Comparison of ENCODE assay signal across 36 cellular contexts in the genomic region with DNA sequence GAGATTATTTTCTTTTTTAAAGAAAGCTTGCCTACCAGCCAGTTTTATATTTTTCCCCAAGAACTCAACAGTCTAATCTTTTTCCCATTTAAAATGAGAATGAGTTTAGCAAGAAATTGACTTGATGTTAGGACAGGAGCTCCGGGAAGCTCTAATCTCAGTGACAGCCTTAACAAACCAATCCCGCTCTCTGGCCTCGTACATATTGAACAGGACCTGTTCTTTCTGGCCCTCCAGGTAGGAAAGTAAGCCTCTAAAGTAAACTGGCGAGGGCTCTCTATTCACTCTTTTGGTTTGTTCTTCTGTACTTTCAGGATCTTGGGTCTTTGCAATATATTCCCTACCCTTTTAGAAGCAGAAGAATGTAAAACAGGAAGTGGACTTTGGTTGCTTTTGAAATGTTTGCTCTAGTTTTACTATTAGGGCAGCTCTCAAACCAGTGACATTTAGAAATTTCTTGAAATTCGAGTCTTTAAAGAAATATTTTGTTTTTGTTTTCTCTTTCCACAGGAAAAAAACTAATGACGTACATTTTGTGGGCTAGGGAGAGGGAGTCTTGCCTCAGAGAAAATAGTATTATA. TPM values are rescaled to one million over a fixed set of nuclear protein-coding genes. Genes with fewer than 3 reads are reported as not detected.
"Had no signal": no experiment of that assay in that cellular context is flagged by ENCODE, and none has a peak within 500 bp of the region (broad histone marks: within the 10 kb centered on the region; RNA-seq: fewer than 3 reads in every experiment).

No MANE protein-coding gene starts in this region.

- DNase-seq: activated B cell treated with CpG ODN at 0.5 μM for 24 hours; activated CD4-positive, alpha-beta memory T cell treated with anti-CD3 and anti-CD28 coated beads for 36 hours; activated CD4-positive, alpha-beta T cell treated with anti-CD3 and anti-CD28 coated beads for 4 hours; activated CD4-positive, alpha-beta T cell treated with anti-CD3 and anti-CD28 coated beads, Interleukin-2, amount 10 ng/mL, durations not matched to agents 24 days and 14 days; activated CD4-positive, alpha-beta T cell treated with anti-CD3 and anti-CD28 coated beads, Interleukin-2, amount 50 U/mL, for 1 hour; activated CD4-positive, alpha-beta T cell treated with anti-CD3 and anti-CD28 coated beads, Interleukin-2, amount 50 U/mL, for 4 hours; activated CD4-positive, CD25-positive, alpha-beta regulatory T cell treated with anti-CD3 and anti-CD28 coated beads, Interleukin-2, amount 50 U/mL, for 72 hours; activated CD8-positive, alpha-beta memory T cell treated with anti-CD3 and anti-CD28 coated beads, Interleukin-2, amount 50 U/mL, for 4 hours; activated CD8-positive, alpha-beta T cell treated with anti-CD3 and anti-CD28 coated beads for 36 hours; activated effector memory CD4-positive, alpha-beta T cell treated with anti-CD3 and anti-CD28 coated beads, Interleukin-2, amount 50 U/mL, for 16 hours; activated gamma-delta T cell treated with Interleukin-2 at 50 U/mL for 16 hours; activated naive CD4-positive, alpha-beta T cell; activated naive CD4-positive, alpha-beta T cell treated with anti-CD3 and anti-CD28 coated beads for 36 hours; activated naive CD4-positive, alpha-beta T cell treated with anti-CD3 and anti-CD28 coated beads, Interleukin-2, amount 50 U/mL, for 16 hours; activated naive CD8-positive, alpha-beta T cell treated with anti-CD3 and anti-CD28 coated beads for 36 hours; activated T-cell treated with anti-CD3 and anti-CD28 coated beads for 4 hours; activated T-cell treated with anti-CD3 and anti-CD28 coated beads, Interleukin-2, amount 50 U/mL, for 1 hour; activated T-cell treated with anti-CD3 and anti-CD28 coated beads, Interleukin-2, amount 50 U/mL, for 4 hours; activated T-cell treated with anti-CD3 and anti-CD28 coated beads, Interleukin-2, amount 50 U/mL, for 72 hours; adrenal gland; amniotic stem cell; aorta; body of pancreas; brain microvascular endothelial cell; central memory CD4-positive, alpha-beta T cell; T-helper 1 cell; T-helper 2 cell; T-helper 9 cell had no signal

- H3K4me1 ChIP-seq: adrenal gland, body of pancreas, breast epithelium had no signal

- H3K9me3 ChIP-seq: adrenal gland, body of pancreas, breast epithelium had no signal

- FAIRE-seq: astrocyte, TTC549 had no signal

- H3K4me3 ChIP-seq: adrenal gland, body of pancreas, breast epithelium had no signal

- ATAC-seq: activated CD8-positive, alpha-beta T cell treated with anti-CD3 and anti-CD28 coated beads for 36 hours; activated naive CD4-positive, alpha-beta T cell treated with anti-CD3 and anti-CD28 coated beads, Interleukin-2, amount 50 U/mL, for 72 hours; activated T-cell treated with anti-CD3 and anti-CD28 coated beads, Interleukin-2, amount 50 U/mL, for 4 hours; activated T-cell treated with anti-CD3 and anti-CD28 coated beads, Interleukin-2, amount 50 U/mL, for 72 hours; activated T-helper 17 cell treated with anti-CD3 and anti-CD28 coated beads, Interleukin-2, amount 50 U/mL, for 72 hours; body of pancreas had no signal

- H3K27ac ChIP-seq: adrenal gland, body of pancreas, brain microvascular endothelial cell, breast epithelium, VCaP had no signal

- H3K36me3 ChIP-seq: adrenal gland, brain microvascular endothelial cell, breast epithelium had no signal

- H3K27me3 ChIP-seq: body of pancreas, brain microvascular endothelial cell, breast epithelium had no signal

RNA-seq across cellular contexts. Expression of a gene that starts 17.9 kb away (rescaled TPM):
- total RNA-seq: activated B cell treated with CpG ODN at 0.5 μM for 24 hours; activated CD4-positive, alpha-beta memory T cell treated with anti-CD3 and anti-CD28 coated beads for 36 hours; activated CD4-positive, alpha-beta T cell treated with anti-CD3 and anti-CD28 coated beads, Interleukin-2, amount 10 ng/mL, durations not matched to agents 24 days and 14 days; activated CD8-positive, alpha-beta memory T cell treated with anti-CD3 and anti-CD28 coated beads for 36 hours; activated CD8-positive, alpha-beta T cell treated with anti-CD3 and anti-CD28 coated beads for 36 hours; activated naive CD4-positive, alpha-beta T cell treated with anti-CD3 and anti-CD28 coated beads for 36 hours; activated naive CD4-positive, alpha-beta T cell treated with anti-CD3 and anti-CD28 coated beads, Interleukin-2, amount 50 U/mL, for 72 hours; activated naive CD8-positive, alpha-beta T cell treated with anti-CD3 and anti-CD28 coated beads for 36 hours; activated T-cell treated with anti-CD3 and anti-CD28 coated beads, Interleukin-2, amount 50 U/mL, for 72 hours; activated T-helper 1 cell treated with anti-CD3 and anti-CD28 coated beads, Interleukin-12 subunit alpha, Interleukin-12 subunit beta, Interleukin-2, Interleukin-4 antibody, amounts not matched to agents 30 ng/mL and 10 ng/mL and 1 ng/mL, durations not matched to agents 14 hours and 24 hours and 36 hours; activated T-helper 17 cell treated with anti-CD3 and anti-CD28 coated beads, Interleukin-2, amount 50 U/mL, for 72 hours had no signal
